Comparison of ENCODE assay signal across 15 cellular contexts in the genomic region with DNA sequence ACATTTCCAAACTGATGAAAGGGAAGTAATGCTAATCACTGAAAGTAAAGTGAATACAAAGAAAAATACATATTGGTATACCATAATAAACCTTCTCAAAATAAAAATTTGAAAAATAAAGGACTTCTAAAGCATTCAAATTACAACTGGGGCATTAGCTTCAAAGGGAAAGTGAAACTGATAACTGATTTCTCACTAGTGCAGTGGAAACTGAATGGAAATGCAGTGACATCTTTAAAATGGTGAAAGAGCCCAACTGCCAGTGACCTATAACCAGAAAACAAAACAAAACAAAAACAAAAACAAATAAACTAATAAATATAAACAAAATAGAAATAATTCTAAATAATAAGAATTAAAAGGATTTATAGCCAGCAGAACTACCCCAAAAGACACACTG.
DNase-seq lines count a peak whose midpoint lies in the region; ATAC-seq and TF ChIP-seq lines count a peak whose summit lies in the region.
"Had no signal": no experiment of that assay in that cellular context is flagged by ENCODE, and none has a peak within 500 bp of the region (broad histone marks: within the 10 kb centered on the region; RNA-seq: fewer than 3 reads in every experiment).

No MANE protein-coding gene starts in this region.

- H3K27ac Mint-ChIP-seq in natural killer cell = no peak overlapping the region
- H3K27ac Mint-ChIP-seq: nephron progenitor cell had no signal

- no peak overlapping the region for H3K9ac ChIP-seq in mesenchymal stem cell (ENCODE audit: low read length)

- no peak overlapping the region for H4K8ac ChIP-seq in mesenchymal stem cell (ENCODE audit: low read length)

- TF ChIP-seq CTCF in natural killer cell (IDR thresholded peaks at IDR 0.05) = no peak

- no peaks in the 10 kb centered on the region for H3K36me3 ChIP-seq in mesenchymal stem cell (ENCODE audit: control insufficient read depth in 1 of 2, insufficient read depth in 2 of 2, low read depth in 1 of 2, low read length in 2 of 2)
- H3K36me3 ChIP-seq: SJCRH30, upper lobe of right lung had no signal

- intact Hi-C loops in right cardiac atrium (cut with DNase I) = no loop called here
- intact Hi-C loops in natural killer cell (cut with micrococcal nuclease) = no loop called here

- no peak overlapping the region for H2BK12ac ChIP-seq in mesenchymal stem cell (ENCODE audit: low read length in 2 of 2)

- ATAC-seq in GM18499 (IDR thresholded peaks at IDR 0.05; ENCODE audit: insufficient read depth, unreplicated experiment) (peak; percentile 55), GM19467 (IDR thresholded peaks at IDR 0.05; ENCODE audit: unreplicated experiment) (peak; percentile 55), HG02973 (IDR thresholded peaks at IDR 0.05; ENCODE audit: unreplicated experiment) (peak; percentile 86), HG03575 (IDR thresholded peaks at IDR 0.05; ENCODE audit: extremely low read depth, insufficient number of reproducible peaks, low FRiP score, unreplicated experiment) (peak; percentile 89), right cardiac atrium (no peak), natural killer cell (no peak)
- ATAC-seq: upper lobe of right lung had no signal

- no peak overlapping the region for H2AFZ ChIP-seq in mesenchymal stem cell (ENCODE audit: low read depth, low read length)

- H3K27me3 ChIP-seq in mesenchymal stem cell (ENCODE audit: control insufficient read depth in 1 of 2, insufficient read depth in 1 of 2, low read length in 2 of 2) (no peaks in the 10 kb centered on the region), right cardiac atrium (ENCODE audit: control insufficient read depth, insufficient read depth) (no peaks in the 10 kb centered on the region)
- H3K27me3 ChIP-seq: SJCRH30, upper lobe of right lung had no signal

- H3K4me1 ChIP-seq in mesenchymal stem cell (ENCODE audit: control insufficient read depth, insufficient read depth, low read depth, low read length) (no peaks in the 10 kb centered on the region), right cardiac atrium (ENCODE audit: control insufficient read depth, insufficient read depth, low read length) (no peaks in the 10 kb centered on the region)
- H3K4me1 ChIP-seq: SJCRH30, upper lobe of right lung had no signal

- H4K91ac ChIP-seq in mesenchymal stem cell (ENCODE audit: low read length) = no peak overlapping the region

- no peak overlapping the region for H3K14ac ChIP-seq in mesenchymal stem cell (ENCODE audit: low read length in 2 of 2)

- H3K79me1 ChIP-seq in mesenchymal stem cell (replicated peaks; ENCODE audit: low read length, poor library complexity, severe bottlenecking) = no peaks in the 10 kb centered on the region

- no peak overlapping the region for H3K23ac ChIP-seq in mesenchymal stem cell (ENCODE audit: low read length in 2 of 2)

- H3K36me3 Mint-ChIP-seq in natural killer cell = no peaks in the 10 kb centered on the region

- DNase-seq in mesenchymal stem cell (no peak), right cardiac atrium (no peak), NK-92 (lab: John Stamatoyannopoulos, UW; ENCODE audit: unreplicated experiment) (no peak), natural killer cell (no peak)
- DNase-seq: AML-193, amniotic stem cell, EL, NCI-H510A, nephron progenitor cell, SJCRH30, upper lobe of right lung had no signal

- no peak overlapping the region for H2BK5ac ChIP-seq in mesenchymal stem cell (ENCODE audit: low read depth, low read length, poor library complexity, severe bottlenecking)

- no peaks in the 10 kb centered on the region for H3K4me1 Mint-ChIP-seq in natural killer cell
- H3K4me1 Mint-ChIP-seq: nephron progenitor cell had no signal

- no peak overlapping the region for H3K4me2 ChIP-seq in mesenchymal stem cell (ENCODE audit: low read length, poor library complexity, severe bottlenecking)

- H3K9me3 ChIP-seq in mesenchymal stem cell (ENCODE audit: control insufficient read depth, low read length) (no peaks in the 10 kb centered on the region), right cardiac atrium (ENCODE audit: control insufficient read depth, low read length) (no peaks in the 10 kb centered on the region)
- H3K9me3 ChIP-seq: upper lobe of right lung had no signal

- H3K27me3 Mint-ChIP-seq in natural killer cell (ENCODE audit: low read depth in 2 of 2) = no peaks in the 10 kb centered on the region

- H2AK5ac ChIP-seq in mesenchymal stem cell (ENCODE audit: low read length, severe bottlenecking) = no peak overlapping the region

- H3K4me3 Mint-ChIP-seq in natural killer cell = no peak overlapping the region
- H3K4me3 Mint-ChIP-seq: nephron progenitor cell had no signal

- H3K27ac ChIP-seq in mesenchymal stem cell (ENCODE audit: low read length, poor library complexity, severe bottlenecking) (no peak overlapping the region), right cardiac atrium (ENCODE audit: low read length) (no peak overlapping the region)
- H3K27ac ChIP-seq: SJCRH30, upper lobe of right lung had no signal

- H3K4me3 ChIP-seq in mesenchymal stem cell (ENCODE audit: insufficient read depth in 1 of 2, low read depth in 1 of 2, low read length in 2 of 2) (no peak overlapping the region), right cardiac atrium (ENCODE audit: low read length) (no peak overlapping the region)
- H3K4me3 ChIP-seq: SJCRH30, upper lobe of right lung had no signal

- no peak overlapping the region for H3K18ac ChIP-seq in mesenchymal stem cell (ENCODE audit: low read depth in 1 of 2, low read length in 2 of 2)

- H3K4ac ChIP-seq in mesenchymal stem cell (ENCODE audit: low read depth in 1 of 2, low read length in 2 of 2) = no peak overlapping the region

- H2BK15ac ChIP-seq in mesenchymal stem cell (ENCODE audit: low read depth, poor library complexity, severe bottlenecking) = no peak overlapping the region

- no peak overlapping the region for H2BK120ac ChIP-seq in mesenchymal stem cell (ENCODE audit: low read depth, low read length)

- H3K9me3 Mint-ChIP-seq in natural killer cell = peaks cover 10 to 19% of the 10 kb centered on the region in 2 donors
- H3K9me3 Mint-ChIP-seq: nephron progenitor cell had no signal

Comparison
In these comparisons a context has a peak if more than half of its experiments do, and no peak if none do; other contexts are left out.
1. ATAC-seq: peak in GM18499 (single experiment), GM19467 (single experiment), HG02973 (single experiment) and HG03575 (single experiment); none in right cardiac atrium (0 of 2) and natural killer cell (0 of 3).